ENCODE assay signal across 20 cellular contexts in the genomic region with DNA sequence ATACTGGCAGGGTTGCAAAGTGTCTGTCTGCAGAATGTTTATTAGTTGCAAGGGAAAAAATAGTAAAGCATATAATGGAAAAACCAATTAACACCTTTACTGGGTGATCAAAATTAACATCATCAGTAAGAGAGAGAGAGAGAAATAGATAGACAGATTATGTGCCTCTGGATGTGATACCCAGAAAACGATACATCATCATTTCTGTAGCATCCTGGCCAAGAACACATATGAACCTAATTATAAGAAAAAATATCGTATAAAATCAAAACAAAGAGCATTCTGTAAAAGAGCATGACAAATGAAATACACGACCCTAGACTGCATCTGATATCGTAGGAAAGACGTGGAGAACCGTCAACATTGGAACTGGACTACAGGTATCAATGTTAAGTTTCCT.
"Had no signal": no experiment of that assay in that cellular context is flagged by ENCODE, and none has a peak within 500 bp of the region (broad histone marks: within the 10 kb centered on the region; RNA-seq: fewer than 3 reads in every experiment).

No MANE protein-coding gene starts in this region.

- ATAC-seq: gastrocnemius medialis; heart right ventricle; left cardiac atrium; left lung; left ventricle myocardium superior; lower lobe of right lung; naive thymus-derived CD4-positive, alpha-beta T cell had no signal

- H3K4me1 ChIP-seq: colonic mucosa, esophagus muscularis mucosa, gastrocnemius medialis, heart right ventricle, left lung, lower lobe of right lung had no signal

- FAIRE-seq: endothelial cell of umbilical vein, islet of Langerhans, keratinocyte had no signal

- H3K4me3 ChIP-seq: colonic mucosa, esophagus muscularis mucosa, gastrocnemius medialis, heart right ventricle, left lung, lower lobe of right lung had no signal

- H3K27ac ChIP-seq: colonic mucosa, esophagus muscularis mucosa, gastrocnemius medialis, heart right ventricle, left lung, lower lobe of right lung had no signal

- H3K9me3 ChIP-seq: colonic mucosa, esophagus muscularis mucosa, gastrocnemius medialis, left lung, lower lobe of right lung had no signal

- DNase-seq: colonic mucosa; cortex of kidney; effector CD8-positive, alpha-beta T cell; foreskin melanocyte; gastrocnemius medialis; glutamatergic neuron; head of caudate nucleus; heart right ventricle; hippocampal formation; left cardiac atrium; left ventricle myocardium superior; lower lobe of right lung; mesendoderm; midbrain; naive thymus-derived CD4-positive, alpha-beta T cell had no signal

- H3K27me3 ChIP-seq: colonic mucosa, esophagus muscularis mucosa, gastrocnemius medialis, heart right ventricle, left lung had no signal
